1 cellular context compared by ENCODE assay signal in the genomic region with DNA sequence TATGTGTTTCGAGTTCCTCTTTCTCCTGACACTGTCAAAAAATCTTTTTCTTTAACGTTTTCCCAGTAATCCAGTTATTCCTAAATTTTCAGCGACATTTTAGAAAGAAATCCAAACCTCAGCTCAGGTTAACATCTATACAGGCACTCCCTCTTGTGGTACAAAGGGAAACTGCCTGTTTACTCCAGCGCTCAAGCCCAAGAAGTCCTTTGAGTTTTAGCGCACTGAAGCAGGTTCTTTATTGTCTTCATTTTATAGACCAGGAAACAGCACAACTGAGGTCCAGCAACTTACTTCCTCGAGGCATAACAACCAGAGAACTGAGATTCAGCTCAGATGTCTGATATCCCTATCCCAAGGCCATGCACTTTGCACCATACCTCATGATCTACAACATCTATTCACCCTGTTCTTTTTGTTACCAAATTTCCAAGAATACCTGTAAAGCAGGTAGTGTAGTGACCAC.
TF ChIP-seq lines count a peak whose summit lies in the region.

No MANE protein-coding gene starts in this region.

TF ChIP-seq in K562, 482 proteins besides CTCF, POLR2A, EP300 and RAD21 (continued from another document):
- TF ChIP-seq, protein P1, sequence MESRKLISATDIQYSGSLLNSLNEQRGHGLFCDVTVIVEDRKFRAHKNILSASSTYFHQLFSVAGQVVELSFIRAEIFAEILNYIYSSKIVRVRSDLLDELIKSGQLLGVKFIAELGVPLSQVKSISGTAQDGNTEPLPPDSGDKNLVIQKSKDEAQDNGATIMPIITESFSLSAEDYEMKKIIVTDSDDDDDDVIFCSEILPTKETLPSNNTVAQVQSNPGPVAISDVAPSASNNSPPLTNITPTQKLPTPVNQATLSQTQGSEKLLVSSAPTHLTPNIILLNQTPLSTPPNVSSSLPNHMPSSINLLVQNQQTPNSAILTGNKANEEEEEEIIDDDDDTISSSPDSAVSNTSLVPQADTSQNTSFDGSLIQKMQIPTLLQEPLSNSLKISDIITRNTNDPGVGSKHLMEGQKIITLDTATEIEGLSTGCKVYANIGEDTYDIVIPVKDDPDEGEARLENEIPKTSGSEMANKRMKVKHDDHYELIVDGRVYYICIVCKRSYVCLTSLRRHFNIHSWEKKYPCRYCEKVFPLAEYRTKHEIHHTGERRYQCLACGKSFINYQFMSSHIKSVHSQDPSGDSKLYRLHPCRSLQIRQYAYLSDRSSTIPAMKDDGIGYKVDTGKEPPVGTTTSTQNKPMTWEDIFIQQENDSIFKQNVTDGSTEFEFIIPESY (CRISPR knock-in tag; IDR thresholded peaks at IDR 0.05), result peak; percentile 92
- TF ChIP-seq, protein P2, sequence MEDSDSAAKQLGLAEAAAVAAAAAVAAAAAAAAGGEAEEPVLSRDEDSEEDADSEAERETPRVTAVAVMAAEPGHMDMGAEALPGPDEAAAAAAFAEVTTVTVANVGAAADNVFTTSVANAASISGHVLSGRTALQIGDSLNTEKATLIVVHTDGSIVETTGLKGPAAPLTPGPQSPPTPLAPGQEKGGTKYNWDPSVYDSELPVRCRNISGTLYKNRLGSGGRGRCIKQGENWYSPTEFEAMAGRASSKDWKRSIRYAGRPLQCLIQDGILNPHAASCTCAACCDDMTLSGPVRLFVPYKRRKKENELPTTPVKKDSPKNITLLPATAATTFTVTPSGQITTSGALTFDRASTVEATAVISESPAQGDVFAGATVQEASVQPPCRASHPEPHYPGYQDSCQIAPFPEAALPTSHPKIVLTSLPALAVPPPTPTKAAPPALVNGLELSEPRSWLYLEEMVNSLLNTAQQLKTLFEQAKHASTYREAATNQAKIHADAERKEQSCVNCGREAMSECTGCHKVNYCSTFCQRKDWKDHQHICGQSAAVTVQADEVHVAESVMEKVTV (CRISPR knock-in tag; IDR thresholded peaks at IDR 0.05), result peak; percentile 79
- TF ChIP-seq SOX6 (IDR thresholded peaks at IDR 0.05), result peak; percentile 48; the same call in 1 of the 2 replicates
- TF ChIP-seq SMC3 (conservative IDR thresholded peaks at IDR 0.05; ENCODE audit: insufficient read depth, low read depth, low read length), result peak; percentile 95
- TF ChIP-seq, protein P3, sequence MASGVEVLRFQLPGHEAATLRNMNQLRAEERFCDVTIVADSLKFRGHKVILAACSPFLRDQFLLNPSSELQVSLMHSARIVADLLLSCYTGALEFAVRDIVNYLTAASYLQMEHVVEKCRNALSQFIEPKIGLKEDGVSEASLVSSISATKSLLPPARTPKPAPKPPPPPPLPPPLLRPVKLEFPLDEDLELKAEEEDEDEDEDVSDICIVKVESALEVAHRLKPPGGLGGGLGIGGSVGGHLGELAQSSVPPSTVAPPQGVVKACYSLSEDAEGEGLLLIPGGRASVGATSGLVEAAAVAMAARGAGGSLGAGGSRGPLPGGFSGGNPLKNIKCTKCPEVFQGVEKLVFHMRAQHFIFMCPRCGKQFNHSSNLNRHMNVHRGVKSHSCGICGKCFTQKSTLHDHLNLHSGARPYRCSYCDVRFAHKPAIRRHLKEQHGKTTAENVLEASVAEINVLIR (CRISPR knock-in tag; IDR thresholded peaks at IDR 0.05), result no peak
- TF ChIP-seq CC2D1A (IDR thresholded peaks at IDR 0.05), result peak; percentile 61; the same call in 1 of the 2 replicates
- no peak for TF ChIP-seq SMAD3 (CRISPR knock-in tag; conservative IDR thresholded peaks at IDR 0.05)
- TF ChIP-seq MYC (IDR thresholded peaks at IDR 0.05; ENCODE audit: low read depth, low read length), result 0 out of 2 replicates have a peak, but pooled peaks have one; percentile 12
- no peak for TF ChIP-seq MYC (CRISPR knock-in tag; IDR thresholded peaks at IDR 0.05; ENCODE audit: borderline replicate concordance, low read depth)
- no peak for TF ChIP-seq GTF2E2 (tag; IDR thresholded peaks at IDR 0.05)
- TF ChIP-seq FOXK2 (conservative IDR thresholded peaks at IDR 0.05 in 1 of 2, IDR thresholded peaks at IDR 0.05 in 1 of 2; ENCODE audit: low read depth in 2 of 2), result peak; percentile 67 to 77; a peak in 3 of 4 replicates
- TF ChIP-seq ESRRA (IDR thresholded peaks at IDR 0.05; ENCODE audit: borderline replicate concordance, low read depth), result 0 out of 2 replicates have a peak, but pooled peaks have one; percentile 15
- TF ChIP-seq, protein P4, sequence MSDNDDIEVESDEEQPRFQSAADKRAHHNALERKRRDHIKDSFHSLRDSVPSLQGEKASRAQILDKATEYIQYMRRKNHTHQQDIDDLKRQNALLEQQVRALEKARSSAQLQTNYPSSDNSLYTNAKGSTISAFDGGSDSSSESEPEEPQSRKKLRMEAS (CRISPR knock-in tag; IDR thresholded peaks at IDR 0.05), result no peak
- TF ChIP-seq HLTF (IDR thresholded peaks at IDR 0.05), result 0 out of 2 replicates have a peak, but pooled peaks have one; percentile 55
- TF ChIP-seq ARNT (IDR thresholded peaks at IDR 0.05), result peak in 1 of 2 experiments; percentile 32; a peak in 1 of 4 replicates
- TF ChIP-seq, protein P5, sequence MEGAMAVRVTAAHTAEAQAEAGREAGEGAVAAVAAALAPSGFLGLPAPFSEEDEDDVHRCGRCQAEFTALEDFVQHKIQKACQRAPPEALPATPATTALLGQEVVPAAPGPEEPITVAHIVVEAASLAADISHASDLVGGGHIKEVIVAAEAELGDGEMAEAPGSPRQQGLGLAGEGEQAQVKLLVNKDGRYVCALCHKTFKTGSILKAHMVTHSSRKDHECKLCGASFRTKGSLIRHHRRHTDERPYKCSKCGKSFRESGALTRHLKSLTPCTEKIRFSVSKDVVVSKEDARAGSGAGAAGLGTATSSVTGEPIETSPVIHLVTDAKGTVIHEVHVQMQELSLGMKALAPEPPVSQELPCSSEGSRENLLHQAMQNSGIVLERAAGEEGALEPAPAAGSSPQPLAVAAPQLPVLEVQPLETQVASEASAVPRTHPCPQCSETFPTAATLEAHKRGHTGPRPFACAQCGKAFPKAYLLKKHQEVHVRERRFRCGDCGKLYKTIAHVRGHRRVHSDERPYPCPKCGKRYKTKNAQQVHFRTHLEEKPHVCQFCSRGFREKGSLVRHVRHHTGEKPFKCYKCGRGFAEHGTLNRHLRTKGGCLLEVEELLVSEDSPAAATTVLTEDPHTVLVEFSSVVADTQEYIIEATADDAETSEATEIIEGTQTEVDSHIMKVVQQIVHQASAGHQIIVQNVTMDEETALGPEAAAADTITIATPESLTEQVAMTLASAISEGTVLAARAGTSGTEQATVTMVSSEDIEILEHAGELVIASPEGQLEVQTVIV (CRISPR knock-in tag; IDR thresholded peaks at IDR 0.05; ENCODE audit: borderline replicate concordance), result no peak
- TF ChIP-seq GTF2F1 (IDR thresholded peaks at IDR 0.05; ENCODE audit: low read depth, low read length), result no peak
- TF ChIP-seq ARID2 (IDR thresholded peaks at IDR 0.05), result peak; percentile 50; the same call in 1 of the 2 replicates
- TF ChIP-seq, protein P6, sequence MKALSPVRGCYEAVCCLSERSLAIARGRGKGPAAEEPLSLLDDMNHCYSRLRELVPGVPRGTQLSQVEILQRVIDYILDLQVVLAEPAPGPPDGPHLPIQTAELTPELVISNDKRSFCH (CRISPR knock-in tag; IDR thresholded peaks at IDR 0.05), result no peak
- TF ChIP-seq, protein P6 (tag; IDR thresholded peaks at IDR 0.05), result no peak
- TF ChIP-seq MAFF (IDR thresholded peaks at IDR 0.05; ENCODE audit: low read length), result no peak
